ENCODE assay signal across 22 cellular contexts in genomic region chr3:28191363-28191762, GRCh38.
"Had no signal": no experiment of that assay in that cellular context is flagged by ENCODE, and none has a peak within 500 bp of the region (broad histone marks: within the 10 kb centered on the region; RNA-seq: fewer than 3 reads in every experiment).

No MANE protein-coding gene starts in this region.

- H3K9ac ChIP-seq: neural progenitor cell, parathyroid adenoma had no signal

- DNase-seq: islet precursor cell; left ventricle myocardium inferior; mesendoderm; naive B cell; natural killer cell; nephron progenitor cell; occipital lobe; right lobe of liver; small intestine; spleen; stimulated activated CD4-positive, alpha-beta T cell treated with anti-CD3 and anti-CD28 coated beads, Interleukin-4, amount 100 ng/mL, for 24 hours; stimulated activated naive CD4-positive, alpha-beta T cell; substantia nigra; uterus had no signal

- H3K27ac ChIP-seq: hepatocyte, left ventricle myocardium inferior, neural progenitor cell, neutrophil, parathyroid adenoma, right atrium auricular region, right lobe of liver, spleen, tibial nerve, uterus had no signal

- ATAC-seq: natural killer cell; right lobe of liver; stimulated activated effector memory CD8-positive, alpha-beta T cell treated with anti-CD3 and anti-CD28 coated beads, Interleukin-12 subunit alpha, Interleukin-12 subunit beta, amount 100 ng/mL, for 72 hours had no signal

- H2AFZ ChIP-seq: hepatocyte, neural progenitor cell, parathyroid adenoma had no signal

- H3K9me3 ChIP-seq: left ventricle myocardium inferior, neutrophil, right atrium auricular region, right lobe of liver, spleen, tibial nerve, uterus had no signal

- H3K4me3 ChIP-seq: hepatocyte, left ventricle myocardium inferior, lung, neural progenitor cell, right atrium auricular region, right lobe of liver, spleen, tibial nerve, uterus had no signal

- H3K4me2 ChIP-seq: hepatocyte, neural progenitor cell had no signal

- H3K27me3 ChIP-seq: hepatocyte, neural progenitor cell, neutrophil, right atrium auricular region, right lobe of liver, spleen, tibial nerve, uterus had no signal

- H3K36me3 ChIP-seq: left ventricle myocardium inferior, neural progenitor cell, neutrophil, right atrium auricular region, right lobe of liver, spleen, tibial nerve, uterus had no signal

- H3K79me2 ChIP-seq: hepatocyte, parathyroid adenoma had no signal

- H3K4me1 ChIP-seq: left ventricle myocardium inferior, neural progenitor cell, parathyroid adenoma, right atrium auricular region, right lobe of liver, spleen, tibial nerve, uterus had no signal
